11 cellular contexts compared by ENCODE assay signal in the genomic region with DNA sequence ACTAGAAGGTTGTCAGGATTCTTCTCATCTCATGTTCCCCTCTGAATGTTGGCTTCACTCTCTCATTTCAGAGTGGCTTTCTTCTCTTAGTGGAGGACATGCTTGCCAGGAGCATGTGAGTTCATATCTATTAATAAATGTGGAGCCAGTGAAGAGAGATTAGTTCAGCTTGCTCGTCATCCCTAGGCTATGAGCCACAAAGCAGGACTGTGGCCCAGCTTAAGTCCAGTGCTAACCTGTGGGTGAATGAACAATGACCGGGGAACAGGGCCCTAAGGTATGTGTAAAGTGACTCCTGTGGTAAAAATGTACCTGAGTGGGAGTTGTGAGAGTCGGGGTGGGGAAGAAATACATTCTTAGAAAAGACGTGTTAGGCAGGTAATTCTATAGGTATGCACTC.
DNase-seq lines count a peak whose midpoint lies in the region; ATAC-seq, FAIRE-seq and TF ChIP-seq lines count a peak whose summit lies in the region.
"Had no signal": no experiment of that assay in that cellular context is flagged by ENCODE, and none has a peak within 500 bp of the region (broad histone marks: within the 10 kb centered on the region; RNA-seq: fewer than 3 reads in every experiment).

No MANE protein-coding gene starts in this region.

- peak; percentile 73 for DNase-seq in GM23248
- DNase-seq in body of pancreas: peak in 3 of 4 donors; percentile 25 to 41 (median 28)
- DNase-seq in heart left ventricle: peak in 4 of 5 donors; percentile 75 to 85 (median 78)
- DNase-seq in retinal pigment epithelial cell (ENCODE audit: low read depth): peak; percentile 83
- DNase-seq in NCI-H128 (lab: John Stamatoyannopoulos, UW; ENCODE audit: unreplicated experiment): no peak
- no peak for DNase-seq in CD8-positive, alpha-beta T cell
- DNase-seq in GM12891 (ENCODE audit: insufficient read length, low spot score): no peak
- DNase-seq: activated T-cell treated with anti-CD3 and anti-CD28 coated beads, Interleukin-2, amount 50 U/mL, for 24 hours had no signal

- no peak for FAIRE-seq in GM12891 (lab: Jason Lieb, UNC)
- FAIRE-seq: GM18507 had no signal

- in situ Hi-C loops in GM23248 (cut with MboI): no loop called here

- no peaks in the 10 kb centered on the region for H3K9me2 ChIP-seq in GM23248 (ENCODE audit: insufficient read depth)

- H3K79me2 ChIP-seq in GM23248 (ENCODE audit: insufficient read depth): no peaks in the 10 kb centered on the region

- H3K4me1 Mint-ChIP-seq in CD8-positive, alpha-beta T cell (ENCODE audit: low read depth): no peaks in the 10 kb centered on the region

- intact Hi-C loops in body of pancreas (cut with DNase I) (no loop called here), heart left ventricle (cut with DNase I) (loop anchor here in 8 of 10 donors (5.0 to 10.0 kb wide), 7 partner anchors 38 to 97 kb away; a partner anchor contains a TSS)
- intact Hi-C loops in CD8-positive, alpha-beta T cell (cut with DNase I, micrococcal nuclease): no loop called here

- H3K27me3 Mint-ChIP-seq in CD8-positive, alpha-beta T cell (ENCODE audit: low read depth): no peaks in the 10 kb centered on the region
- H3K27me3 Mint-ChIP-seq: activated T-cell treated with anti-CD3 and anti-CD28 coated beads, Interleukin-2, amount 50 U/mL, for 24 hours had no signal

- H3K36me3 Mint-ChIP-seq in CD8-positive, alpha-beta T cell: no peaks in the 10 kb centered on the region

- H3K36me3 ChIP-seq in GM23248 (ENCODE audit: low read depth): no peaks in the 10 kb centered on the region
- no peaks in the 10 kb centered on the region for H3K36me3 ChIP-seq in body of pancreas (replicated peaks in 1 of 2; ENCODE audit: insufficient read depth in 1 of 2, low read depth in 2 of 2)
- H3K36me3 ChIP-seq in heart left ventricle: no peaks in the 10 kb centered on the region
- H3K36me3 ChIP-seq in CD8-positive, alpha-beta T cell (ENCODE audit: insufficient read depth, low read length): no peaks in the 10 kb centered on the region

- TF ChIP-seq POLR2A in body of pancreas (IDR thresholded peaks at IDR 0.05): no peak
- TF ChIP-seq POLR2A in heart left ventricle (IDR thresholded peaks at IDR 0.05): no peak
- no peak for TF ChIP-seq POLR2A in GM12891 (IDR thresholded peaks at IDR 0.05; ENCODE audit: low read depth, low read length)

- no peaks in the 10 kb centered on the region for H3K9me3 ChIP-seq in GM23248 (ENCODE audit: low read depth)
- H3K9me3 ChIP-seq in body of pancreas: no peaks in the 10 kb centered on the region
- H3K9me3 ChIP-seq in heart left ventricle: no peaks in the 10 kb centered on the region
- H3K9me3 ChIP-seq in CD8-positive, alpha-beta T cell (ENCODE audit: low read length): no peaks in the 10 kb centered on the region

- CTCF ChIA-PET in CD8-positive, alpha-beta T cell (lab: Charles Lee): no interaction called here

- peak; percentile 53 for ATAC-seq in body of pancreas
- ATAC-seq in heart left ventricle: peak; percentile 96 to 97 (median 97)
- ATAC-seq in HG03095 (IDR thresholded peaks at IDR 0.05; ENCODE audit: unreplicated experiment): no peak
- ATAC-seq in CD8-positive, alpha-beta T cell: no peak

- no peak overlapping the region for H3K4me3 Mint-ChIP-seq in CD8-positive, alpha-beta T cell
- H3K4me3 Mint-ChIP-seq: activated T-cell treated with anti-CD3 and anti-CD28 coated beads, Interleukin-2, amount 50 U/mL, for 24 hours had no signal

- POLR2A ChIA-PET in CD8-positive, alpha-beta T cell (lab: Charles Lee): no interaction called here

- H3K4me3 ChIP-seq in GM23248 (no peak overlapping the region), body of pancreas (no peak overlapping the region), heart left ventricle (no peak overlapping the region), retinal pigment epithelial cell (ENCODE audit: low read length) (no peak overlapping the region)
- H3K4me3 ChIP-seq in CD8-positive, alpha-beta T cell (ENCODE audit: low read depth, low read length): no peak overlapping the region
- H3K4me3 ChIP-seq: dorsolateral prefrontal cortex had no signal

- H3K4me1 ChIP-seq in GM23248 (ENCODE audit: insufficient read depth): peaks cover 5% of the 10 kb centered on the region
- no peaks in the 10 kb centered on the region for H3K4me1 ChIP-seq in body of pancreas
- peaks cover 0 to 28% (median 9%) of the 10 kb centered on the region in 12 donors for H3K4me1 ChIP-seq in heart left ventricle
- H3K4me1 ChIP-seq in CD8-positive, alpha-beta T cell (ENCODE audit: insufficient read depth, low read length): no peaks in the 10 kb centered on the region

- no peaks in the 10 kb centered on the region for H4K20me1 ChIP-seq in GM23248 (ENCODE audit: insufficient read depth)

- H3F3A ChIP-seq in GM23248 (ENCODE audit: insufficient read depth): no peaks in the 10 kb centered on the region

- H3K27me3 ChIP-seq in GM23248 (replicated peaks; ENCODE audit: insufficient read depth): no peaks in the 10 kb centered on the region
- no peaks in the 10 kb centered on the region for H3K27me3 ChIP-seq in body of pancreas
- no peaks in the 10 kb centered on the region for H3K27me3 ChIP-seq in heart left ventricle
- no peaks in the 10 kb centered on the region for H3K27me3 ChIP-seq in CD8-positive, alpha-beta T cell (ENCODE audit: insufficient read depth, low read length)
- H3K27me3 ChIP-seq: dorsolateral prefrontal cortex had no signal

- TF ChIP-seq CTCF in body of pancreas (IDR thresholded peaks at IDR 0.05): no peak
- TF ChIP-seq CTCF in heart left ventricle (IDR thresholded peaks at IDR 0.05): no peak
- TF ChIP-seq CTCF in retinal pigment epithelial cell (conservative IDR thresholded peaks at IDR 0.05; ENCODE audit: low read depth, low read length): no peak
- TF ChIP-seq CTCF in CD8-positive, alpha-beta T cell (IDR thresholded peaks at IDR 0.05): no peak

- 52 to 64% methylated on average over 4 of the region's 4 CpGs for WGBS in GM23248 (ENCODE audit: low coverage in 1 of 2, low lambda C conversion rate in 2 of 2, missing lambda C conversion rate in 2 of 2), 2 experiments
- WGBS in body of pancreas, 2 donors: 69 to 82% methylated on average over 4 of the region's 4 CpGs
- WGBS in heart left ventricle, 4 donors: 37 to 50% (median 44%) methylated on average over 4 of the region's 4 CpGs

- no peak overlapping the region for H3K4me2 ChIP-seq in GM23248 (ENCODE audit: unreplicated experiment)

- no peak overlapping the region for H3K27ac Mint-ChIP-seq in CD8-positive, alpha-beta T cell
- H3K27ac Mint-ChIP-seq: activated T-cell treated with anti-CD3 and anti-CD28 coated beads, Interleukin-2, amount 50 U/mL, for 24 hours had no signal

- H3K9me3 Mint-ChIP-seq in CD8-positive, alpha-beta T cell: no peaks in the 10 kb centered on the region
- H3K9me3 Mint-ChIP-seq: activated T-cell treated with anti-CD3 and anti-CD28 coated beads, Interleukin-2, amount 50 U/mL, for 24 hours had no signal

- H2AFZ ChIP-seq in GM23248: peak overlapping the region; percentile 46; the same call in 1 of the 2 replicates

- H3K27ac ChIP-seq in GM23248: no peak overlapping the region
- H3K27ac ChIP-seq in body of pancreas: no peak overlapping the region
- H3K27ac ChIP-seq in heart left ventricle: peak overlapping the region; percentile 49 to 90 (median 80)
- no peak overlapping the region for H3K27ac ChIP-seq in CD8-positive, alpha-beta T cell (ENCODE audit: low read depth, low read length)
- H3K27ac ChIP-seq: dorsolateral prefrontal cortex had no signal

- no peak overlapping the region for H3K9ac ChIP-seq in GM23248

TF ChIP-seq in GM12891, 5 proteins besides CTCF, POLR2A, EP300 and RAD21:
- no peak for TF ChIP-seq POU2F2 (IDR thresholded peaks at IDR 0.05; ENCODE audit: low read depth, low read length)
- no peak for TF ChIP-seq SPI1 (IDR thresholded peaks at IDR 0.05; ENCODE audit: low read depth, low read length)
- TF ChIP-seq TAF1 (IDR thresholded peaks at IDR 0.05; ENCODE audit: low read depth, low read length): no peak
- TF ChIP-seq PAX5 (IDR thresholded peaks at IDR 0.05; ENCODE audit: insufficient read depth, low read length, severe bottlenecking): no peak
- TF ChIP-seq POLR2AphosphoS5 (IDR thresholded peaks at IDR 0.05; ENCODE audit: low read depth, low read length): no peak

Comparison
In these comparisons a context has a peak if more than half of its experiments do, and no peak if none do; other contexts are left out.
1. DNase-seq: peak in GM23248 (single experiment), body of pancreas (3 of 4), heart left ventricle (4 of 5) and retinal pigment epithelial cell (single experiment); none in NCI-H128 (single experiment), CD8-positive, alpha-beta T cell (0 of 7) and GM12891 (single experiment).
2. H3K27ac ChIP-seq: peak in heart left ventricle (12 of 12); none in GM23248 (single experiment), body of pancreas (0 of 4) and CD8-positive, alpha-beta T cell (single experiment).
3. ATAC-seq: peak in body of pancreas (single experiment) and heart left ventricle (4 of 4); none in HG03095 (single experiment) and CD8-positive, alpha-beta T cell (single experiment).
4. intact Hi-C loops: an anchor here in heart left ventricle (5.0 to 10.0 kb wide); none called in body of pancreas and CD8-positive, alpha-beta T cell.